Comparison of ENCODE assay signal across 18 cellular contexts in the genomic region with DNA sequence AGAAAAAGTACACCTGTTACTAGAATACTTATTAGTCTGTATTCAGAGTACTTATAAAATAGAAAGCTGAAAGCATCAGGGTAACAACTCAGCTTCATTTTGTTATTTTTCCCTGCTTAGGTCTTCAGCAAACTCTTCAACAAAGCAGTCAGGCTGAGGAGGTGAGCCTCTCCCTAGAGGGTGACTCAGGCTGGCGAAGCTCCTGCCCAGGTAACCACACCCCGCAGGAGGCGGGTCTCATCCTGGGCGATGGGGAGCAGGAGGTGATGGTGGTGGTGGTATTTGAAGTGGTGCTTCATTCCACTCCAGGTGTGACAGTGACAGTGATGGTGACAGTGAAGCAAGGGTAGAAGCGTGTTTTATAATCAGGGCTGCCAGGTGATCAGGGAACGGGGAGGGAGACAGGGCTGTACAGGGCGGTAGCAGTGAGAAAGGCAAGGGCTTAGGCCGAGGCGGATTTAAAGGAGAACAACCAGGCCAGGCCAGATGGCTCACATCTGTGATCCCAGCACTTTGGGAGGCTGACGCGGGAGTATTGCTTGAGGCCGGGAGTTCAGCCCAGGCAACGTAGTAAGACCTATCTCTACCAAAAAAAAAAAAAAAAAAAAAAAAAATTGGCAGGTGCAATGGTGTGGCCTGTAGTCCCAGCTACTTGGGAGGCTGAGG.
DNase-seq lines count a peak whose midpoint lies in the region; ATAC-seq and TF ChIP-seq lines count a peak whose summit lies in the region.
"Had no signal": no experiment of that assay in that cellular context is flagged by ENCODE, and none has a peak within 500 bp of the region (broad histone marks: within the 10 kb centered on the region; RNA-seq: fewer than 3 reads in every experiment).

No MANE protein-coding gene starts in this region.

- H3K27ac Mint-ChIP-seq in stimulated activated naive CD8-positive, alpha-beta T cell treated with anti-CD3 and anti-CD28 coated beads, Interleukin-15, amount 100 ng/mL, for 72 hours, result no peak overlapping the region
- H3K27ac Mint-ChIP-seq: CD4-positive, alpha-beta memory T cell had no signal

- H3K27me3 Mint-ChIP-seq in stimulated activated naive CD8-positive, alpha-beta T cell treated with anti-CD3 and anti-CD28 coated beads, Interleukin-15, amount 100 ng/mL, for 72 hours, result peaks cover 33% of the 10 kb centered on the region

- no peak for DNase-seq in stimulated activated naive CD8-positive, alpha-beta T cell treated with anti-CD3 and anti-CD28 coated beads, Interleukin-15, amount 100 ng/mL, for 72 hours
- DNase-seq in stimulated activated naive CD8-positive, alpha-beta T cell treated with anti-CD3 and anti-CD28 coated beads, Interleukin-15, Interleukin-2, amounts not matched to agents 100 U/mL and 50 U/mL, for 24 hours, result no peak
- DNase-seq in PC-9 (peak; percentile 60 to 66), fibroblast of mammary gland (ENCODE audit: low read depth) (peak; percentile 55), T-helper 9 cell (no peak), NCI-H2029 treated with DMSO at 0.1 percent for 48 hours (lab: John Stamatoyannopoulos, UW) (no peak)
- no peak for DNase-seq in activated CD8-positive, alpha-beta memory T cell treated with anti-CD3 and anti-CD28 coated beads, Interleukin-2, amount 50 U/mL, for 4 hours
- DNase-seq: activated CD4-positive, CD25-positive, alpha-beta regulatory T cell treated with anti-CD3 and anti-CD28 coated beads, Interleukin-2, amount 50 U/mL, for 72 hours; activated gamma-delta T cell treated with Interleukin-2 at 50 U/mL for 16 hours; CD4-positive, alpha-beta memory T cell; RPMI8226; stimulated activated CD4-positive, alpha-beta T cell treated with anti-CD3 and anti-CD28 coated beads, Interleukin-4, amount 100 ng/mL, for 24 hours; T-helper 1 cell; tibial artery had no signal

- POLR2A ChIA-PET in PC-9 (lab: Charles Lee; ENCODE audit: unreplicated experiment), result interaction anchor here (0.6 kb wide), 1 partner anchor 13 kb away, joined by 5 read pairs; no protein-coding TSS in a partner anchor

- intact Hi-C loops in PC-9 (cut with micrococcal nuclease; ENCODE audit: unreplicated experiment), result no loop called here

- H4K20me1 ChIP-seq in PC-9 (ENCODE audit: insufficient read depth), result no peaks in the 10 kb centered on the region

- H3K4me1 ChIP-seq in PC-9 (replicated peaks; ENCODE audit: insufficient read depth), result peaks cover 54% of the 10 kb centered on the region

- no peak overlapping the region for H3K4me3 Mint-ChIP-seq in stimulated activated naive CD8-positive, alpha-beta T cell treated with anti-CD3 and anti-CD28 coated beads, Interleukin-15, amount 100 ng/mL, for 72 hours
- H3K4me3 Mint-ChIP-seq: CD4-positive, alpha-beta memory T cell had no signal

- H3K36me3 ChIP-seq in PC-9 (ENCODE audit: low read depth), result no peaks in the 10 kb centered on the region
- H3K36me3 ChIP-seq: esophagus muscularis mucosa, tibial artery had no signal

- H3K4me3 ChIP-seq in PC-9 (no peak overlapping the region), fibroblast of mammary gland (ENCODE audit: control insufficient read depth, low read depth, low read length) (no peak overlapping the region)
- H3K4me3 ChIP-seq: coronary artery, esophagus muscularis mucosa, GM12878, tibial artery had no signal

- TF ChIP-seq CTCF in PC-9 (conservative IDR thresholded peaks at IDR 0.05) (no peak), fibroblast of mammary gland (conservative IDR thresholded peaks at IDR 0.05; ENCODE audit: control insufficient read depth, insufficient read depth, low read depth, low read length) (no peak)

- CTCF ChIA-PET in PC-9 (lab: Charles Lee), result interaction anchor here (0.7 to 0.9 kb wide), 2 partner anchors 18 to 227 kb away, joined by 4 to 7 read pairs; no protein-coding TSS in a partner anchor

- ATAC-seq in stimulated activated naive CD8-positive, alpha-beta T cell treated with anti-CD3 and anti-CD28 coated beads, Interleukin-15, amount 100 ng/mL, for 72 hours, result peak; percentile 14
- ATAC-seq in stimulated activated naive CD8-positive, alpha-beta T cell treated with anti-CD3 and anti-CD28 coated beads, Interleukin-15, Interleukin-2, amounts not matched to agents 100 U/mL and 50 U/mL, for 24 hours, result no peak
- no peak for ATAC-seq in GM21576 (IDR thresholded peaks at IDR 0.05; ENCODE audit: unreplicated experiment)
- ATAC-seq: GM12878 had no signal

- no peaks in the 10 kb centered on the region for H3K4me1 Mint-ChIP-seq in stimulated activated naive CD8-positive, alpha-beta T cell treated with anti-CD3 and anti-CD28 coated beads, Interleukin-15, amount 100 ng/mL, for 72 hours
- H3K4me1 Mint-ChIP-seq: CD4-positive, alpha-beta memory T cell had no signal

- H3K9me3 ChIP-seq in PC-9 (ENCODE audit: insufficient read depth, low read depth), result no peaks in the 10 kb centered on the region
- H3K9me3 ChIP-seq: esophagus muscularis mucosa, tibial artery had no signal

- H3K9me3 Mint-ChIP-seq in stimulated activated naive CD8-positive, alpha-beta T cell treated with anti-CD3 and anti-CD28 coated beads, Interleukin-15, amount 100 ng/mL, for 72 hours, result no peaks in the 10 kb centered on the region
- H3K9me3 Mint-ChIP-seq: CD4-positive, alpha-beta memory T cell had no signal

- no TSS peak for BruUV-seq in PC-9 (replicated peaks; lab: Mats Ljungman, UMichigan)

- H3K4me2 ChIP-seq in PC-9, result peak overlapping the region; percentile 50

- H3K27ac ChIP-seq in PC-9, result peak overlapping the region; percentile 21; the same call in 1 of the 2 replicates
- H3K27ac ChIP-seq: coronary artery, esophagus muscularis mucosa, tibial artery had no signal

- no peaks in the 10 kb centered on the region for H3K9me2 ChIP-seq in PC-9 (ENCODE audit: insufficient read depth)

- H3K79me2 ChIP-seq in PC-9 (ENCODE audit: low read depth), result no peaks in the 10 kb centered on the region

- H3F3A ChIP-seq in PC-9 (ENCODE audit: insufficient read depth, low read depth), result peaks cover 25% of the 10 kb centered on the region

- H2AFZ ChIP-seq in PC-9, result no peak overlapping the region; the same call in 1 of the 2 replicates

- H3K27me3 ChIP-seq in PC-9 (ENCODE audit: insufficient read depth, low read depth), result no peaks in the 10 kb centered on the region
- H3K27me3 ChIP-seq: esophagus muscularis mucosa, tibial artery had no signal

Comparison
In these comparisons a context has a peak if more than half of its experiments do, and no peak if none do; other contexts are left out.
1. DNase-seq: peak in PC-9 (2 of 2) and fibroblast of mammary gland (single experiment); none in stimulated activated naive CD8-positive, alpha-beta T cell treated with anti-CD3 and anti-CD28 coated beads, Interleukin-15, amount 100 ng/mL, for 72 hours (0 of 2), stimulated activated naive CD8-positive, alpha-beta T cell treated with anti-CD3 and anti-CD28 coated beads, Interleukin-15, Interleukin-2, amounts not matched to agents 100 U/mL and 50 U/mL, for 24 hours (single experiment), activated CD8-positive, alpha-beta memory T cell treated with anti-CD3 and anti-CD28 coated beads, Interleukin-2, amount 50 U/mL, for 4 hours (single experiment), T-helper 9 cell (single experiment) and NCI-H2029 treated with DMSO at 0.1 percent for 48 hours (single experiment).